Comparison of ENCODE assay signal across 8 cellular contexts in genomic region chr14:105299654-105300541, GRCh38. TPM values are rescaled to one million over a fixed set of nuclear protein-coding genes. Genes with fewer than 3 reads are reported as not detected.
DNase-seq lines count a peak whose midpoint lies in the region; ATAC-seq and TF ChIP-seq lines count a peak whose summit lies in the region.

No MANE protein-coding gene starts in this region.

- 4 to 10% methylated on average over 18 to 48 of the region's 54 CpGs for WGBS in body of pancreas, 2 donors
- 6 to 26% (median 6%) methylated on average over 8 to 54 of the region's 54 CpGs for WGBS in stomach, 5 donors

- no peaks in the 10 kb centered on the region for H3K27me3 ChIP-seq in body of pancreas
- H3K27me3 ChIP-seq in left lung, result no peaks in the 10 kb centered on the region
- H3K27me3 ChIP-seq in stomach, result no peaks in the 10 kb centered on the region

- H3K27ac ChIP-seq in body of pancreas (peak overlapping the region; percentile 94 to 99 (median 98)), left lung (peak overlapping the region; percentile 92 to 94), stomach (peak overlapping the region; percentile 96 to 100 (median 98))

- H3K9me3 ChIP-seq in body of pancreas, result no peaks in the 10 kb centered on the region
- H3K9me3 ChIP-seq in left lung, result no peaks in the 10 kb centered on the region
- H3K9me3 ChIP-seq in stomach, result no peaks in the 10 kb centered on the region

- TF ChIP-seq EP300 in stomach (IDR thresholded peaks at IDR 0.05), result no peak

- DNase-seq in NCI-H2227 (lab: John Stamatoyannopoulos, UW; ENCODE audit: unreplicated experiment) (peak; percentile 66), NCI-H2227 treated with DMSO at 0.1 percent for 48 hours (lab: John Stamatoyannopoulos, UW) (no peak), NCI-H69 (lab: John Stamatoyannopoulos, UW) (peak; percentile 70), body of pancreas (peak in 1 of 4 donors; percentile 61), left lung (peak; percentile 60 to 91), stomach (no peak), mucosa of gallbladder (ENCODE audit: low spot score) (no peak)

- ATAC-seq in HG02623 (IDR thresholded peaks at IDR 0.05; ENCODE audit: unreplicated experiment) (peak; percentile 20), body of pancreas (peak; percentile 9), left lung (no peak)

- intact Hi-C loops in body of pancreas (cut with DNase I), result loop anchor here (10.0 kb wide), 1 partner anchor 205 kb away; no protein-coding TSS in a partner anchor
- intact Hi-C loops in left lung (cut with DNase I), result no loop called here
- intact Hi-C loops in stomach (cut with DNase I; ENCODE audit: low total_unique reads), result no loop called here

- TF ChIP-seq CTCF in body of pancreas (IDR thresholded peaks at IDR 0.05), result no peak
- TF ChIP-seq CTCF in left lung (IDR thresholded peaks at IDR 0.05), result no peak
- TF ChIP-seq CTCF in stomach (IDR thresholded peaks at IDR 0.05), result no peak

- H3K36me3 ChIP-seq in body of pancreas (replicated peaks in 1 of 2; ENCODE audit: insufficient read depth in 1 of 2, low read depth in 2 of 2) (no peaks in the 10 kb centered on the region), left lung (no peaks in the 10 kb centered on the region), stomach (no peaks in the 10 kb centered on the region)

- TF ChIP-seq POLR2A in body of pancreas (IDR thresholded peaks at IDR 0.05) (no peak), stomach (IDR thresholded peaks at IDR 0.05) (no peak)

- peak overlapping the region; percentile 48 to 59 for H3K4me3 ChIP-seq in body of pancreas
- H3K4me3 ChIP-seq in left lung, result peak overlapping the region; percentile 66 to 77
- peak overlapping the region; percentile 72 to 92 (median 84) for H3K4me3 ChIP-seq in stomach

- peaks cover 27% of the 10 kb centered on the region for H3K4me1 ChIP-seq in body of pancreas
- peaks cover 6 to 30% of the 10 kb centered on the region in 2 donors for H3K4me1 ChIP-seq in left lung
- peaks cover 19 to 34% (median 26%) of the 10 kb centered on the region in 4 donors for H3K4me1 ChIP-seq in stomach

RNA-seq across cellular contexts. Expression of gene BRF1, which starts 0.9 kb away (rescaled TPM):
- total RNA-seq in body of pancreas, result 10 to 100 TPM; 54.5 to 86.7 TPM
- 10 to 100 TPM; 32.7 to 33.6 TPM for total RNA-seq in left lung
- total RNA-seq in stomach, result 100 to 1,000 TPM in 1 of 5 donors, 10 to 100 TPM in 4; 31.5 to 141 (median 42.6) TPM
- 10 to 100 TPM in 2 of 3 donors, 1 to 10 TPM in 1; 9.2 to 19.7 (median 19.4) TPM for polyA plus RNA-seq in stomach
- total RNA-seq in mucosa of gallbladder, result 51.7 TPM

RNA-seq across cellular contexts. Expression of gene PACS2, which starts 14.7 kb away (rescaled TPM):
- total RNA-seq in body of pancreas (100 to 1,000 TPM in 1 of 2 donors, 10 to 100 TPM in 1; 56.6 to 102 TPM), left lung (10 to 100 TPM; 69.7 to 77.2 TPM), stomach (100 to 1,000 TPM in 3 of 5 donors, 10 to 100 TPM in 2; 33.6 to 209 (median 114) TPM), mucosa of gallbladder (105 TPM)
- polyA plus RNA-seq in stomach, result 10 to 100 TPM; 23.4 to 49.8 (median 34.7) TPM

RNA-seq across cellular contexts. Expression of gene BTBD6, which starts 51.6 kb away (rescaled TPM):
- total RNA-seq in body of pancreas, result 10 to 100 TPM; 13.0 to 22.4 TPM
- total RNA-seq in left lung, result 10 to 100 TPM; 45.4 to 52.6 TPM
- 10 to 100 TPM; 13.4 to 53.6 (median 25.2) TPM for total RNA-seq in stomach
- polyA plus RNA-seq in stomach, result 10 to 100 TPM; 47.1 to 55.0 (median 50.7) TPM
- total RNA-seq in mucosa of gallbladder, result 50.8 TPM

Comparison
In these comparisons a context has a peak if more than half of its experiments do, and no peak if none do; other contexts are left out.
1. DNase-seq: peak in NCI-H2227 (single experiment), NCI-H69 (single experiment) and left lung (2 of 2); none in NCI-H2227 treated with DMSO at 0.1 percent for 48 hours (single experiment), stomach (single experiment) and mucosa of gallbladder (single experiment).
2. Peak in every context shown above with its lines, with median percentiles within 50 percentile points of each other: H3K27ac ChIP-seq and H3K4me3 ChIP-seq.